ENCODE assay signal across 19 cellular contexts in the genomic region with DNA sequence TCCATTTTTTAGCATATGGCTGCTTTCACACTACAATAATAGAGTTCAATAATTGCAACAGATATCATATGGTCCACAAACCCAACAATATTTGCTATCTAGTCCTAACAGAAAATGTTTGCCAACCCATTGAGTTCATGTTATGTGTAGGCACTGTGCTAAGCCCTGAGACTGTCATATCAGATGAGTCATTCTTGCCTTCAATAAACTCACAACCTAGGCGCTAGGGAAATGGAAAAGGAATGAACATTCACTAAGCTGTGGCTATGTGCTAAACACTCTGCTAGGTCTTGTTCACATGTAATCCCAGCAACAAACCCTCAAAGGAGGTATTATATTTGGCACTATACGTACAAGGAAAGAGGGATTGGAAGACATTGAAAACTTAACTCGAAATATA. TPM values are rescaled to one million over a fixed set of nuclear protein-coding genes. Genes with fewer than 3 reads are reported as not detected.
DNase-seq lines count a peak whose midpoint lies in the region; ATAC-seq, FAIRE-seq and TF ChIP-seq lines count a peak whose summit lies in the region.
"Had no signal": no experiment of that assay in that cellular context is flagged by ENCODE, and none has a peak within 500 bp of the region (broad histone marks: within the 10 kb centered on the region; RNA-seq: fewer than 3 reads in every experiment).

No MANE protein-coding gene starts in this region.

- H3K27ac ChIP-seq in upper lobe of right lung: no peak overlapping the region
- no peak overlapping the region for H3K27ac ChIP-seq in CD4-positive, alpha-beta memory T cell (ENCODE audit: low read depth, low read length)

- H3K4me3 ChIP-seq in upper lobe of right lung: no peak overlapping the region
- no peak overlapping the region for H3K4me3 ChIP-seq in CD4-positive, alpha-beta memory T cell (ENCODE audit: low read length in 2 of 2)

- POLR2A ChIA-PET in CD4-positive, alpha-beta memory T cell (lab: Charles Lee; ENCODE audit: partially characterized antibody): no interaction called here

- DNase-seq in activated CD8-positive, alpha-beta memory T cell treated with anti-CD3 and anti-CD28 coated beads, Interleukin-2, amount 10 ng/mL, durations not matched to agents 7 days and 5 days: no peak
- DNase-seq in activated CD8-positive, alpha-beta memory T cell treated with anti-CD3 and anti-CD28 coated beads for 24 hours: no peak
- DNase-seq in MV-4-11 (lab: John Stamatoyannopoulos, UW) (peak; percentile 60), GM19239 (ENCODE audit: insufficient read length, low spot score) (no peak), upper lobe of right lung (no peak)
- no peak for DNase-seq in stimulated activated naive CD8-positive, alpha-beta T cell treated with anti-CD3 and anti-CD28 coated beads, Interleukin-15, amount 100 ng/mL, for 72 hours
- DNase-seq in CD4-positive, alpha-beta memory T cell: no peak
- DNase-seq: GOT3; NCI-H1048; NCI-H345; NCI-H69; NK-92 treated with Interleukin-12 subunit alpha and Interleukin-12 subunit beta, amount 100 ng/mL, for 24 hours had no signal

- TF ChIP-seq CTCF in upper lobe of right lung (IDR thresholded peaks at IDR 0.05): no peak

- H3K4me1 ChIP-seq in upper lobe of right lung: no peaks in the 10 kb centered on the region
- H3K4me1 ChIP-seq in CD4-positive, alpha-beta memory T cell (ENCODE audit: insufficient read depth, low read length): no peaks in the 10 kb centered on the region

- no peaks in the 10 kb centered on the region for H3K9me3 ChIP-seq in upper lobe of right lung
- no peaks in the 10 kb centered on the region for H3K9me3 ChIP-seq in CD4-positive, alpha-beta memory T cell (ENCODE audit: control insufficient read depth in 1 of 2, low read length in 2 of 2)

- CTCF ChIA-PET in activated CD8-positive, alpha-beta memory T cell treated with anti-CD3 and anti-CD28 coated beads, Interleukin-2, amount 10 ng/mL, durations not matched to agents 7 days and 5 days (lab: Charles Lee): interaction anchor here (0.9 kb wide), 1 partner anchor 27 kb away, joined by 3 read pairs; no protein-coding TSS in a partner anchor
- CTCF ChIA-PET in CD4-positive, alpha-beta memory T cell (lab: Charles Lee; ENCODE audit: partially characterized antibody): no interaction called here

- peak; percentile 20 for ATAC-seq in activated CD8-positive, alpha-beta memory T cell treated with anti-CD3 and anti-CD28 coated beads, Interleukin-2, amount 10 ng/mL, durations not matched to agents 7 days and 5 days
- peak; percentile 76 for ATAC-seq in activated T-helper 17 cell treated with anti-CD3 and anti-CD28 coated beads, Interleukin-2, amount 50 U/mL, for 72 hours (replicated peaks)
- peak; percentile 88 for ATAC-seq in stimulated activated naive CD8-positive, alpha-beta T cell treated with anti-CD3 and anti-CD28 coated beads, Interleukin-15, amount 100 ng/mL, for 72 hours
- no peak for ATAC-seq in upper lobe of right lung
- ATAC-seq: Right ventricle myocardium inferior had no signal

- H3K27me3 ChIP-seq in upper lobe of right lung: no peaks in the 10 kb centered on the region
- H3K27me3 ChIP-seq in CD4-positive, alpha-beta memory T cell (ENCODE audit: insufficient read depth, low read length): no peaks in the 10 kb centered on the region

- peaks cover 5% of the 10 kb centered on the region for H3K27me3 Mint-ChIP-seq in activated CD8-positive, alpha-beta memory T cell treated with anti-CD3 and anti-CD28 coated beads, Interleukin-2, amount 10 ng/mL, durations not matched to agents 7 days and 5 days
- peaks cover 2% of the 10 kb centered on the region for H3K27me3 Mint-ChIP-seq in activated T-helper 17 cell treated with anti-CD3 and anti-CD28 coated beads, Interleukin-2, amount 50 U/mL, for 72 hours
- H3K27me3 Mint-ChIP-seq in stimulated activated naive CD8-positive, alpha-beta T cell treated with anti-CD3 and anti-CD28 coated beads, Interleukin-15, amount 100 ng/mL, for 72 hours: no peaks in the 10 kb centered on the region
- H3K27me3 Mint-ChIP-seq in CD4-positive, alpha-beta memory T cell: no peaks in the 10 kb centered on the region

- no peak overlapping the region for H3K4me3 Mint-ChIP-seq in activated CD8-positive, alpha-beta memory T cell treated with anti-CD3 and anti-CD28 coated beads, Interleukin-2, amount 10 ng/mL, durations not matched to agents 7 days and 5 days
- H3K4me3 Mint-ChIP-seq in activated T-helper 17 cell treated with anti-CD3 and anti-CD28 coated beads, Interleukin-2, amount 50 U/mL, for 72 hours: no peak overlapping the region
- no peak overlapping the region for H3K4me3 Mint-ChIP-seq in stimulated activated naive CD8-positive, alpha-beta T cell treated with anti-CD3 and anti-CD28 coated beads, Interleukin-15, amount 100 ng/mL, for 72 hours
- H3K4me3 Mint-ChIP-seq in CD4-positive, alpha-beta memory T cell: no peak overlapping the region
- H3K4me3 Mint-ChIP-seq: CD14-positive monocyte had no signal

- H3K27ac Mint-ChIP-seq in activated CD8-positive, alpha-beta memory T cell treated with anti-CD3 and anti-CD28 coated beads, Interleukin-2, amount 10 ng/mL, durations not matched to agents 7 days and 5 days: no peak overlapping the region
- peak overlapping the region; percentile 37 for H3K27ac Mint-ChIP-seq in activated T-helper 17 cell treated with anti-CD3 and anti-CD28 coated beads, Interleukin-2, amount 50 U/mL, for 72 hours
- peak overlapping the region in 1 of 2 donors; percentile 10 for H3K27ac Mint-ChIP-seq in stimulated activated naive CD8-positive, alpha-beta T cell treated with anti-CD3 and anti-CD28 coated beads, Interleukin-15, amount 100 ng/mL, for 72 hours
- no peak overlapping the region for H3K27ac Mint-ChIP-seq in CD4-positive, alpha-beta memory T cell
- H3K27ac Mint-ChIP-seq: CD14-positive monocyte had no signal

- peaks cover 3% of the 10 kb centered on the region for H3K36me3 Mint-ChIP-seq in activated CD8-positive, alpha-beta memory T cell treated with anti-CD3 and anti-CD28 coated beads, Interleukin-2, amount 10 ng/mL, durations not matched to agents 7 days and 5 days
- no peaks in the 10 kb centered on the region for H3K36me3 Mint-ChIP-seq in activated T-helper 17 cell treated with anti-CD3 and anti-CD28 coated beads, Interleukin-2, amount 50 U/mL, for 72 hours (ENCODE audit: low read depth)
- peaks cover 0 to under 1% of the 10 kb centered on the region in 2 donors for H3K36me3 Mint-ChIP-seq in CD4-positive, alpha-beta memory T cell
- H3K36me3 Mint-ChIP-seq: CD14-positive monocyte had no signal

- intact Hi-C loops in upper lobe of right lung (cut with DNase I): no loop called here
- intact Hi-C loops in CD4-positive, alpha-beta memory T cell (cut with micrococcal nuclease): no loop called here

- no peaks in the 10 kb centered on the region for H3K36me3 ChIP-seq in upper lobe of right lung
- H3K36me3 ChIP-seq in CD4-positive, alpha-beta memory T cell (ENCODE audit: insufficient read depth, low read length): no peaks in the 10 kb centered on the region

- H3K9me3 Mint-ChIP-seq in activated CD8-positive, alpha-beta memory T cell treated with anti-CD3 and anti-CD28 coated beads, Interleukin-2, amount 10 ng/mL, durations not matched to agents 7 days and 5 days (ENCODE audit: low read depth): no peaks in the 10 kb centered on the region
- H3K9me3 Mint-ChIP-seq in activated T-helper 17 cell treated with anti-CD3 and anti-CD28 coated beads, Interleukin-2, amount 50 U/mL, for 72 hours: no peaks in the 10 kb centered on the region
- H3K9me3 Mint-ChIP-seq in stimulated activated naive CD8-positive, alpha-beta T cell treated with anti-CD3 and anti-CD28 coated beads, Interleukin-15, amount 100 ng/mL, for 72 hours: peaks cover 2 to 22% of the 10 kb centered on the region in 2 donors
- H3K9me3 Mint-ChIP-seq in CD4-positive, alpha-beta memory T cell: peaks cover 0 to 3% (median 0%) of the 10 kb centered on the region in 8 donors

- no peak for FAIRE-seq in GM19239 (lab: Jason Lieb, UNC)
- FAIRE-seq: A204.1, G401.6, GM12891, HTR-8/SVneo had no signal

- H3K4me1 Mint-ChIP-seq in activated CD8-positive, alpha-beta memory T cell treated with anti-CD3 and anti-CD28 coated beads, Interleukin-2, amount 10 ng/mL, durations not matched to agents 7 days and 5 days: no peaks in the 10 kb centered on the region
- peaks cover 4% of the 10 kb centered on the region for H3K4me1 Mint-ChIP-seq in activated T-helper 17 cell treated with anti-CD3 and anti-CD28 coated beads, Interleukin-2, amount 50 U/mL, for 72 hours
- peaks cover 14% of the 10 kb centered on the region for H3K4me1 Mint-ChIP-seq in stimulated activated naive CD8-positive, alpha-beta T cell treated with anti-CD3 and anti-CD28 coated beads, Interleukin-15, amount 100 ng/mL, for 72 hours
- H3K4me1 Mint-ChIP-seq in CD4-positive, alpha-beta memory T cell: no peaks in the 10 kb centered on the region

RNA-seq across cellular contexts. Expression of a gene that starts 8.4 kb away (rescaled TPM):
- total RNA-seq in activated CD8-positive, alpha-beta memory T cell treated with anti-CD3 and anti-CD28 coated beads, Interleukin-2, amount 10 ng/mL, durations not matched to agents 7 days and 5 days: 10 to 100 TPM in 1 of 2 experiments, 1 to 10 TPM in 1; 4.6 to 10.2 TPM
- total RNA-seq in activated T-helper 17 cell treated with anti-CD3 and anti-CD28 coated beads, Interleukin-2, amount 50 U/mL, for 72 hours: 1 to 10 TPM in 1 of 2 donors, under 1 TPM in 1; 0.67 to 1.3 TPM
- total RNA-seq in upper lobe of right lung: not detected
- total RNA-seq in CD4-positive, alpha-beta memory T cell: 1 to 10 TPM; 7.6 to 9.5 TPM
- polyA plus RNA-seq in CD4-positive, alpha-beta memory T cell: under 1 TPM; 0.54 to 0.64 TPM
